In genomic region chr17:3959295-3959899, GRCh38 we compare ENCODE assay signal across 10 cellular contexts. TPM values are rescaled to one million over a fixed set of nuclear protein-coding genes. Genes with fewer than 3 reads are reported as not detected.
A peak's percentile ranks its signal among the peaks of the same experiment; 100 is the strongest.
DNase-seq lines count a peak whose midpoint lies in the region; ATAC-seq, FAIRE-seq and TF ChIP-seq lines count a peak whose summit lies in the region.
"Had no signal": no experiment of that assay in that cellular context is flagged by ENCODE, and none has a peak within 500 bp of the region (broad histone marks: within the 10 kb centered on the region; RNA-seq: fewer than 3 reads in every experiment).

No MANE protein-coding gene starts in this region.

- no peak for TF ChIP-seq EP300 in tibial nerve (IDR thresholded peaks at IDR 0.05)

- H3K36me3 Mint-ChIP-seq in effector memory CD8-positive, alpha-beta T cell (ENCODE audit: insufficient read depth), result peaks cover 40% of the 10 kb centered on the region
- H3K36me3 Mint-ChIP-seq in stimulated activated naive B cell treated with anti-CD40 and anti-IgM and Interleukin-4, amounts not matched to agents 10 μg/mL and 1 μg/mL and 100 μg/mL, for 72 hours, result peaks cover 11 to 16% of the 10 kb centered on the region in 2 donors

- H3K27ac ChIP-seq in tibial nerve, result no peak overlapping the region

- H3K27me3 Mint-ChIP-seq in effector memory CD8-positive, alpha-beta T cell, result no peaks in the 10 kb centered on the region
- no peaks in the 10 kb centered on the region for H3K27me3 Mint-ChIP-seq in stimulated activated naive B cell treated with anti-CD40 and anti-IgM and Interleukin-4, amounts not matched to agents 10 μg/mL and 1 μg/mL and 100 μg/mL, for 72 hours

- peaks cover 0 to 33% (median 9%) of the 10 kb centered on the region in 4 donors for H3K4me1 ChIP-seq in tibial nerve
- H3K4me1 ChIP-seq: BE2C had no signal

- FAIRE-seq in GM19239 (lab: Jason Lieb, UNC), result no peak

- no peaks in the 10 kb centered on the region for H3K9me3 Mint-ChIP-seq in effector memory CD8-positive, alpha-beta T cell
- no peaks in the 10 kb centered on the region for H3K9me3 Mint-ChIP-seq in stimulated activated naive B cell treated with anti-CD40 and anti-IgM and Interleukin-4, amounts not matched to agents 10 μg/mL and 1 μg/mL and 100 μg/mL, for 72 hours

- peaks cover 0 to 31% of the 10 kb centered on the region in 2 donors for H3K27me3 ChIP-seq in tibial nerve

- peaks cover 62 to 66% of the 10 kb centered on the region in 2 donors for H3K4me1 Mint-ChIP-seq in effector memory CD8-positive, alpha-beta T cell (ENCODE audit: low read depth in 2 of 2)
- H3K4me1 Mint-ChIP-seq in stimulated activated naive B cell treated with anti-CD40 and anti-IgM and Interleukin-4, amounts not matched to agents 10 μg/mL and 1 μg/mL and 100 μg/mL, for 72 hours, result peaks cover 65 to 90% of the 10 kb centered on the region in 2 donors

- no peak for TF ChIP-seq CTCF in tibial nerve (IDR thresholded peaks at IDR 0.05)

- H3K36me3 ChIP-seq in tibial nerve, result no peaks in the 10 kb centered on the region
- H3K36me3 ChIP-seq: BE2C had no signal

- ATAC-seq in effector memory CD8-positive, alpha-beta T cell (replicated peaks), result no peak
- ATAC-seq in stimulated activated naive B cell treated with anti-CD40 and anti-IgM and Interleukin-4, amounts not matched to agents 10 μg/mL and 1 μg/mL and 100 μg/mL, for 72 hours (replicated peaks), result no peak
- ATAC-seq in GM21360 (IDR thresholded peaks at IDR 0.05; ENCODE audit: unreplicated experiment), result no peak

- DNase-seq in NCI-H2227 (lab: John Stamatoyannopoulos, UW; ENCODE audit: unreplicated experiment) (peak; percentile 7), NCI-H2227 treated with DMSO at 0.1 percent for 48 hours (lab: John Stamatoyannopoulos, UW) (no peak), NCI-H526 treated with DMSO at 0.1 percent for 48 hours (lab: John Stamatoyannopoulos, UW) (peak; percentile 49), GM19239 (ENCODE audit: insufficient read length, low spot score) (no peak), tibial nerve (ENCODE audit: low spot score in 2 of 2) (no peak)
- DNase-seq in effector memory CD8-positive, alpha-beta T cell, result no peak
- DNase-seq in stimulated activated naive B cell treated with anti-CD40 and anti-IgM and Interleukin-4, amounts not matched to agents 10 μg/mL and 1 μg/mL and 100 μg/mL, for 72 hours, result no peak
- DNase-seq: activated CD4-positive, alpha-beta T cell treated with anti-CD3 and anti-CD28 coated beads for 48 hours; BE2C had no signal

- H3K4me3 Mint-ChIP-seq in effector memory CD8-positive, alpha-beta T cell, result peak overlapping the region; percentile 62 to 90
- no peak overlapping the region for H3K4me3 Mint-ChIP-seq in stimulated activated naive B cell treated with anti-CD40 and anti-IgM and Interleukin-4, amounts not matched to agents 10 μg/mL and 1 μg/mL and 100 μg/mL, for 72 hours

- no peaks in the 10 kb centered on the region for H3K9me3 ChIP-seq in tibial nerve
- H3K9me3 ChIP-seq: BE2C had no signal

- no peak overlapping the region for H3K4me3 ChIP-seq in tibial nerve

- H3K27ac Mint-ChIP-seq in effector memory CD8-positive, alpha-beta T cell, result peak overlapping the region; percentile 76 to 93
- peak overlapping the region; percentile 87 for H3K27ac Mint-ChIP-seq in stimulated activated naive B cell treated with anti-CD40 and anti-IgM and Interleukin-4, amounts not matched to agents 10 μg/mL and 1 μg/mL and 100 μg/mL, for 72 hours

- WGBS in tibial nerve, 2 donors, result 69 to 73% methylated on average over 15 of the region's 15 CpGs

- no peak for TF ChIP-seq POLR2A in tibial nerve (IDR thresholded peaks at IDR 0.05)

RNA-seq across cellular contexts. Expression of gene ATP2A3, which starts 4.8 kb away (rescaled TPM):
- total RNA-seq in tibial nerve, result 10 to 100 TPM in 2 of 4 donors, 1 to 10 TPM in 2; 5.9 to 12.9 (median 9.1) TPM

RNA-seq across cellular contexts. Expression of gene P2RX1, which starts 43.1 kb away (rescaled TPM):
- total RNA-seq in tibial nerve, result 1 to 10 TPM in 3 of 4 donors, under 1 TPM in 1; 0.87 to 8.6 (median 4.9) TPM

Comparison
In these comparisons a context has a peak if more than half of its experiments do, and no peak if none do; other contexts are left out.
1. DNase-seq: peak in NCI-H2227 (single experiment) and NCI-H526 treated with DMSO at 0.1 percent for 48 hours (single experiment); none in NCI-H2227 treated with DMSO at 0.1 percent for 48 hours (single experiment), effector memory CD8-positive, alpha-beta T cell (0 of 3), stimulated activated naive B cell treated with anti-CD40 and anti-IgM and Interleukin-4, amounts not matched to agents 10 μg/mL and 1 μg/mL and 100 μg/mL, for 72 hours (single experiment), GM19239 (single experiment) and tibial nerve (0 of 2).
2. H3K4me3 Mint-ChIP-seq: peak in effector memory CD8-positive, alpha-beta T cell (2 of 2); none in stimulated activated naive B cell treated with anti-CD40 and anti-IgM and Interleukin-4, amounts not matched to agents 10 μg/mL and 1 μg/mL and 100 μg/mL, for 72 hours (0 of 2).